In genomic region chr1:31752952-31753351, GRCh38 we compare ENCODE assay signal across 1 cellular context.
TF ChIP-seq lines count a peak whose summit lies in the region.

No MANE protein-coding gene starts in this region.

TF ChIP-seq in H1, 55 proteins besides CTCF, POLR2A, EP300 and RAD21:
- TF ChIP-seq RBBP5 (IDR thresholded peaks at IDR 0.05; ENCODE audit: borderline replicate concordance, low read depth, low read length) (no peak), BCL11A (IDR thresholded peaks at IDR 0.05; ENCODE audit: low read depth in 2 of 2, low read length in 2 of 2) (no peak), CEBPB (IDR thresholded peaks at IDR 0.05; ENCODE audit: low read depth, low read length) (no peak), EGR1 (IDR thresholded peaks at IDR 0.05; ENCODE audit: borderline replicate concordance, low read depth, low read length) (no peak), RNF2 (IDR thresholded peaks at IDR 0.05; ENCODE audit: borderline replicate concordance, low read depth, low read length, missing control alignments, poor library complexity, severe bottlenecking) (no peak), JUN (IDR thresholded peaks at IDR 0.05; ENCODE audit: low read depth, low read length) (no peak), SIX5 (IDR thresholded peaks at IDR 0.05; ENCODE audit: low read depth, low read length) (no peak), SAP30 (IDR thresholded peaks at IDR 0.05; ENCODE audit: insufficient read depth, insufficient replicate concordance, low read length) (no peak), BACH1 (IDR thresholded peaks at IDR 0.05; ENCODE audit: low read length) (no peak), SRF (IDR thresholded peaks at IDR 0.05; ENCODE audit: low read depth, low read length) (no peak)
